ENCODE assay signal across 19 cellular contexts in the genomic region with DNA sequence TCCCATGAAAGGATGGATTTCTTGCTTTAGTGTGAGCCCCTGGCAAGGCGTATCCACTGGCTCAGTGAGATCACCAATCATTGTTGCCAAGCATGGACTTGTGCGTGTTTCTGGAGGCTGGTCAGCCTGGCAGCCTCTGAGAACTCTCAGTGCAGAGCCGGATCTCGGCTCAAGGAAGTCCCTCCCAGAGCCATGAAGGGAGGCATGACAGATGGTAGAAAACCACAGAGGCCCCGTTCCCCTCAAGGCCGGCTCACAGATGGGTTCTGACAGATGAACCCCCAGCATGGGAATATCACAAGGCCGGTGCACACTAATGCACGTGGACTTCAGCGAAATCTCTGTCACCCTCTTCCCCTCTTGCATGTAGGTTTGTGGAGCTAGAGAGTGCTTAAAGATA.
A peak's percentile ranks its signal among the peaks of the same experiment; 100 is the strongest.
DNase-seq lines count a peak whose midpoint lies in the region; ATAC-seq and TF ChIP-seq lines count a peak whose summit lies in the region.
"Had no signal": no experiment of that assay in that cellular context is flagged by ENCODE, and none has a peak within 500 bp of the region (broad histone marks: within the 10 kb centered on the region; RNA-seq: fewer than 3 reads in every experiment).

No MANE protein-coding gene starts in this region.

- H3K9me3 ChIP-seq in BLaER1 (no peaks in the 10 kb centered on the region), MM.1S (replicated peaks; ENCODE audit: insufficient read depth, low read length) (no peaks in the 10 kb centered on the region)
- H3K9me3 ChIP-seq: A549, BE2C had no signal

- H3F3A ChIP-seq in MM.1S (ENCODE audit: insufficient read depth, low read length), result no peaks in the 10 kb centered on the region

- no peak overlapping the region for H3K9ac ChIP-seq in BLaER1
- no peak overlapping the region for H3K9ac ChIP-seq in MM.1S (ENCODE audit: low read length)
- H3K9ac ChIP-seq: GM23248 had no signal

- no peaks in the 10 kb centered on the region for H3K9me2 ChIP-seq in MM.1S (replicated peaks; ENCODE audit: insufficient read depth, low read length)

- no peak for ATAC-seq in HG03039 (IDR thresholded peaks at IDR 0.05; ENCODE audit: unreplicated experiment)
- ATAC-seq: A549, HCT116 had no signal

- H3K4me2 ChIP-seq in BLaER1, result 0 out of 2 replicates have a peak overlapping the region, but pooled peaks have one; percentile 15
- no peak overlapping the region for H3K4me2 ChIP-seq in MM.1S (ENCODE audit: low read depth, low read length)
- H3K4me2 ChIP-seq: A549 had no signal

- H3K27me3 ChIP-seq in BLaER1, result no peaks in the 10 kb centered on the region
- peaks cover 27% of the 10 kb centered on the region for H3K27me3 ChIP-seq in MM.1S (replicated peaks; ENCODE audit: insufficient read depth, low read length)
- H3K27me3 ChIP-seq: BE2C had no signal

- H3K4me3 ChIP-seq in BLaER1 (no peak overlapping the region), MM.1S (ENCODE audit: low read length) (no peak overlapping the region)
- H3K4me3 ChIP-seq: A549, GM23248 had no signal

- H4K20me1 ChIP-seq in BLaER1 (no peaks in the 10 kb centered on the region), MM.1S (ENCODE audit: insufficient read depth, low read length) (no peaks in the 10 kb centered on the region)

- DNase-seq in MM.1S (no peak), cerebellum (ENCODE audit: low spot score) (peak; percentile 64), NCI-H1048 (lab: John Stamatoyannopoulos, UW) (no peak)
- no peak for DNase-seq in stimulated activated CD4-positive, alpha-beta T cell treated with anti-CD3 and anti-CD28 coated beads, Interleukin-4, amount 100 ng/mL, for 24 hours
- DNase-seq: 8988T; ACHN; AML-193; BE2C; Calu3; CD4-positive, alpha-beta memory T cell; COR-L47; DMS53; DMS79 treated with DMSO at 0.1 percent for 48 hours; GM23248; H7 had no signal

- 0 out of 2 replicates have a peak, but pooled peaks cover 6% of the 10 kb centered on the region for H3K4me1 ChIP-seq in BLaER1
- H3K4me1 ChIP-seq in MM.1S (ENCODE audit: low read length), result no peaks in the 10 kb centered on the region
- H3K4me1 ChIP-seq: A549, BE2C had no signal

- no peak for TF ChIP-seq CTCF in MM.1S (IDR thresholded peaks at IDR 0.05; ENCODE audit: low read length)

- no peaks in the 10 kb centered on the region for H3K79me2 ChIP-seq in MM.1S (ENCODE audit: low read length)

- no peak overlapping the region for H3K27ac ChIP-seq in BLaER1
- H3K27ac ChIP-seq in MM.1S (ENCODE audit: low read length), result no peak overlapping the region
- H3K27ac ChIP-seq: A549, GM23248 had no signal

- peak overlapping the region; percentile 2; the same call in 1 of the 2 replicates for H2AFZ ChIP-seq in MM.1S (ENCODE audit: low read length)
- H2AFZ ChIP-seq: GM23248 had no signal

- H3K36me3 ChIP-seq in BLaER1, result no peaks in the 10 kb centered on the region
- H3K36me3 ChIP-seq in MM.1S (replicated peaks; ENCODE audit: insufficient read depth, low read length), result no peaks in the 10 kb centered on the region
- H3K36me3 ChIP-seq: BE2C had no signal
